Comparison of ENCODE assay signal across 12 cellular contexts in genomic region chr21:15293251-15293650, GRCh38.
DNase-seq lines count a peak whose midpoint lies in the region; ATAC-seq and TF ChIP-seq lines count a peak whose summit lies in the region.
"Had no signal": no experiment of that assay in that cellular context is flagged by ENCODE, and none has a peak within 500 bp of the region (broad histone marks: within the 10 kb centered on the region; RNA-seq: fewer than 3 reads in every experiment).

No MANE protein-coding gene starts in this region.

- DNase-seq in HFFc6 (peak; percentile 71), astrocyte of the spinal cord (ENCODE audit: low read depth, low spot score) (peak; percentile 93), iPS-NIHi7 (ENCODE audit: extremely low spot score) (peak; percentile 55), GM20000 (ENCODE audit: low spot score) (no peak), NCI-H524 treated with DMSO at 0.1 percent for 48 hours (lab: John Stamatoyannopoulos, UW) (no peak)
- no peak for DNase-seq in activated CD4-positive, alpha-beta T cell treated with anti-CD3 and anti-CD28 coated beads for 36 hours
- DNase-seq: activated T-cell treated with anti-CD3 and anti-CD28 coated beads, Interleukin-2, amount 50 U/mL, for 72 hours; CD4-positive, CD25-positive, alpha-beta regulatory T cell; SHP77 treated with DMSO at 0.1 percent for 48 hours had no signal

- no peaks in the 10 kb centered on the region; the same call in 1 of the 2 replicates for H3K9me3 Mint-ChIP-seq in HFFc6
- H3K9me3 Mint-ChIP-seq in activated CD4-positive, alpha-beta T cell treated with anti-CD3 and anti-CD28 coated beads for 36 hours (ENCODE audit: low read depth): no peaks in the 10 kb centered on the region
- H3K9me3 Mint-ChIP-seq: activated T-cell treated with anti-CD3 and anti-CD28 coated beads, Interleukin-2, amount 50 U/mL, for 72 hours had no signal

- no peak overlapping the region for H3K4me3 ChIP-seq in astrocyte of the spinal cord (ENCODE audit: low read depth, low read length)

- intact Hi-C loops in activated CD4-positive, alpha-beta T cell treated with anti-CD3 and anti-CD28 coated beads for 36 hours (cut with DNase I, micrococcal nuclease): no loop called here

- H3K27ac ChIP-seq in 22Rv1: 0 out of 2 replicates have a peak overlapping the region, but pooled peaks have one; percentile 18
- H3K27ac ChIP-seq: HL-60 had no signal

- peaks cover 14% of the 10 kb centered on the region for H3K4me1 Mint-ChIP-seq in HFFc6 (ENCODE audit: low read depth)
- no peaks in the 10 kb centered on the region for H3K4me1 Mint-ChIP-seq in activated CD4-positive, alpha-beta T cell treated with anti-CD3 and anti-CD28 coated beads for 36 hours
- H3K4me1 Mint-ChIP-seq: CD4-positive, CD25-positive, alpha-beta regulatory T cell had no signal

- in situ Hi-C loops in astrocyte of the spinal cord (cut with HindIII; ENCODE audit: low sequenced_read_pairs): no loop called here

- H3K27me3 Mint-ChIP-seq in HFFc6 (ENCODE audit: insufficient read depth): peaks cover 7% of the 10 kb centered on the region
- H3K27me3 Mint-ChIP-seq in activated CD4-positive, alpha-beta T cell treated with anti-CD3 and anti-CD28 coated beads for 36 hours: no peaks in the 10 kb centered on the region
- H3K27me3 Mint-ChIP-seq: CD4-positive, CD25-positive, alpha-beta regulatory T cell had no signal

- POLR2A ChIA-PET in activated CD4-positive, alpha-beta T cell treated with anti-CD3 and anti-CD28 coated beads for 36 hours (lab: Charles Lee): no interaction called here

- no peak overlapping the region; the same call in 1 of the 2 replicates for H3K27ac Mint-ChIP-seq in HFFc6
- no peak overlapping the region for H3K27ac Mint-ChIP-seq in activated CD4-positive, alpha-beta T cell treated with anti-CD3 and anti-CD28 coated beads for 36 hours
- H3K27ac Mint-ChIP-seq: activated T-cell treated with anti-CD3 and anti-CD28 coated beads, Interleukin-2, amount 50 U/mL, for 72 hours; CD4-positive, CD25-positive, alpha-beta regulatory T cell had no signal

- CTCF ChIA-PET in activated CD4-positive, alpha-beta T cell treated with anti-CD3 and anti-CD28 coated beads for 36 hours (lab: Charles Lee): interaction anchor here (0.8 to 1.9 kb wide), 2 partner anchors 18 to 274 kb away, joined by 3 to 4 read pairs; no protein-coding TSS in a partner anchor

- no peaks in the 10 kb centered on the region for H3K36me3 Mint-ChIP-seq in HFFc6 (ENCODE audit: low read depth)
- H3K36me3 Mint-ChIP-seq in activated CD4-positive, alpha-beta T cell treated with anti-CD3 and anti-CD28 coated beads for 36 hours (ENCODE audit: low read depth): no peaks in the 10 kb centered on the region
- H3K36me3 Mint-ChIP-seq: CD4-positive, CD25-positive, alpha-beta regulatory T cell had no signal

- TF ChIP-seq CTCF in 22Rv1 (IDR thresholded peaks at IDR 0.05): no peak
- no peak for TF ChIP-seq CTCF in HFFc6 (IDR thresholded peaks at IDR 0.05)
- TF ChIP-seq CTCF in astrocyte of the spinal cord (IDR thresholded peaks at IDR 0.05; ENCODE audit: low read depth, low read length): no peak
- TF ChIP-seq CTCF in GM20000 (IDR thresholded peaks at IDR 0.05; ENCODE audit: extremely low read depth, missing control alignments): no peak

- ATAC-seq in activated CD4-positive, alpha-beta T cell treated with anti-CD3 and anti-CD28 coated beads for 36 hours: no peak
- ATAC-seq in GM19328 (IDR thresholded peaks at IDR 0.05; ENCODE audit: unreplicated experiment): no peak
- ATAC-seq: activated T-cell treated with anti-CD3 and anti-CD28 coated beads, Interleukin-2, amount 50 U/mL, for 72 hours had no signal

- H3K4me3 Mint-ChIP-seq in HFFc6: no peak overlapping the region
- no peak overlapping the region for H3K4me3 Mint-ChIP-seq in activated CD4-positive, alpha-beta T cell treated with anti-CD3 and anti-CD28 coated beads for 36 hours
- H3K4me3 Mint-ChIP-seq: activated T-cell treated with anti-CD3 and anti-CD28 coated beads, Interleukin-2, amount 50 U/mL, for 72 hours; CD4-positive, CD25-positive, alpha-beta regulatory T cell had no signal

Comparison
In these comparisons a context has a peak if more than half of its experiments do, and no peak if none do; other contexts are left out.
1. DNase-seq: peak in HFFc6 (single experiment), astrocyte of the spinal cord (single experiment) and iPS-NIHi7 (single experiment); none in GM20000 (single experiment), activated CD4-positive, alpha-beta T cell treated with anti-CD3 and anti-CD28 coated beads for 36 hours (single experiment) and NCI-H524 treated with DMSO at 0.1 percent for 48 hours (single experiment).